ENCODE assay signal across 9 cellular contexts in the genomic region with DNA sequence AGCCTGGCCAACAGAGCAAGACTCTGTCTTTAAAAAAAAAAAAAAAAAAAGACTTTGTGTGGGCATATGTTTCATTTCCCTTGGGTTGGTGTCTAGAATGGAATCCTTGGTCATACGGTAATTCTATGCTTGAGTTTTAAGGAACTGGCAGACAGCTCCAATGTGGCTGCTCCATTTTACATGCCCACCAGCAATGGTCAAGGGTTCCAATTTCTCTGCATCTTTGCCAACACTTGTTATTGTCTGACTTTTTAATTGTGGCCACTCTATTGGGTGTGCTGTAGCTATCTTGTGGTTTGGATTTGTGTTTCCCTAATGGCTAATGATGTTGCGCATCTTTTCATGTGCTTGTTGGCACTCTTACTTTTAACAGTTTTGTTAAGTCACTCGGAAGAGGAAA.
"Had no signal": no experiment of that assay in that cellular context is flagged by ENCODE, and none has a peak within 500 bp of the region (broad histone marks: within the 10 kb centered on the region; RNA-seq: fewer than 3 reads in every experiment).

No MANE protein-coding gene starts in this region.

- ATAC-seq: GM23338 had no signal

- H3K27ac ChIP-seq: HL-60, KMS-11 had no signal

- H3K4me2 ChIP-seq: GM23338, KMS-11 had no signal

- FAIRE-seq: H1, H54 had no signal

- H2AFZ ChIP-seq: GM23338 had no signal

- DNase-seq: H9, HCEC 1CT, IMR-90, KBM-7 had no signal

- H3K4me3 ChIP-seq: GM23338 had no signal

- H3K9ac ChIP-seq: KMS-11 had no signal
